ENCODE assay signal across 9 cellular contexts in the genomic region with DNA sequence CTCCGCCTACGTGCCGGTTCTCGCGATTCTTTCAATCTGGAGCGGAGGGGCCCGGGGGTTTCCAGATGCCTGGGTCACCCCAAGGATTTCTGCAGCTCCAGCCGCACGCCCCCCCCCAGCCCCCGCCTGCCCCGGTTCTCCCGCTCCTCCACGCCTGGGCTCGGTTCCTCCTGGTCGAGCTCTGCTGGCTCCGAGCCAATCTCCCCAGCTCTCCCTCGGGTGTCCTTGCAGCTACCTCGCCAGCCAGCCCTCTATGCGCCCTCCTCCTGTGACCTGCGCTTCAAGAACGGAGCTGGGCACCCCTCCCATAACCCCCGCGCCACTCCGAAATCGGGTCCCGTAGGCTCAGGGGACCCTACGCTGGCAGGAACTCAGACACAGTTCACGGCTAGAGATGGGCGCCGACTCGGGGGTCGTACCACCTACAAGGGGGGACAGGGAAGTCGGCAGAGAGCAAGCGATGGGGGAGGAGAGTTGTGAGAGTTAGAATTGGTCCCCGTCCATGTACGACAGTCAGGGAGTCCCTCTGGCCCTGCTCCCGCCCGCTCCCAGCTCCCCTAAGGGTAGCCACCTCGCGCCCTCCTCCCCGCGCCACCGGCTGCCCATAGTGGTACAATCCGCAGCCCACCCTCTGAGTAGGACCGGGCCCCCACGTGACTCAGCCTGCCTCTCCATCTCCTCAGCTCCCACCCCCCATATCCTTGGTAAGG. TPM values are rescaled to one million over a fixed set of nuclear protein-coding genes. Genes with fewer than 3 reads are reported as not detected.
DNase-seq lines count a peak whose midpoint lies in the region; ATAC-seq and TF ChIP-seq lines count a peak whose summit lies in the region.
"Had no signal": no experiment of that assay in that cellular context is flagged by ENCODE, and none has a peak within 500 bp of the region (broad histone marks: within the 10 kb centered on the region; RNA-seq: fewer than 3 reads in every experiment).

No MANE protein-coding gene starts in this region.

- ATAC-seq in left ventricle myocardium superior, result peak; percentile 14
- ATAC-seq in GM19452 (IDR thresholded peaks at IDR 0.05; ENCODE audit: unreplicated experiment), result no peak
- ATAC-seq in GM18502 (IDR thresholded peaks at IDR 0.05; ENCODE audit: poor library complexity, unreplicated experiment), result no peak

- no peaks in the 10 kb centered on the region for H3K36me3 ChIP-seq in sigmoid colon

- WGBS in sigmoid colon, 2 donors, result 2 to 3% methylated on average over 46 of the region's 46 CpGs

- intact Hi-C loops in left ventricle myocardium superior (cut with micrococcal nuclease), result no loop called here
- intact Hi-C loops in sigmoid colon (cut with DNase I), result no loop called here

- no peak for TF ChIP-seq EP300 in sigmoid colon (IDR thresholded peaks at IDR 0.05)

- no peak for TF ChIP-seq POLR2A in sigmoid colon (IDR thresholded peaks at IDR 0.05)

- H3K27ac ChIP-seq in sigmoid colon, result no peak overlapping the region

- H3K4me1 ChIP-seq in sigmoid colon, result peaks cover 0 to 64% (median 55%) of the 10 kb centered on the region in 4 donors

- no peaks in the 10 kb centered on the region for H3K9me3 ChIP-seq in sigmoid colon

- no peak for TF ChIP-seq CTCF in sigmoid colon (IDR thresholded peaks at IDR 0.05)

- H3K4me3 ChIP-seq in GM08714 (ENCODE audit: low read length) (peak overlapping the region; percentile 55; the same call in 1 of the 2 replicates), sigmoid colon (peak overlapping the region in 3 of 4 donors; percentile 14 to 43 (median 33))

- DNase-seq in NCI-H226, result peak; percentile 34
- DNase-seq in activated naive CD4-positive, alpha-beta T cell treated with anti-CD3 and anti-CD28 coated beads, Interleukin-2, amount 50 U/mL, for 16 hours, result peak; percentile 28
- DNase-seq in left ventricle myocardium superior, result peak; percentile 84
- peak; percentile 80 for DNase-seq in sigmoid colon
- no peak for DNase-seq in HPDE6-E6E7 (ENCODE audit: extremely low spot score)

- H3K27me3 ChIP-seq in sigmoid colon, result peaks cover 53 to 79% (median 67%) of the 10 kb centered on the region in 3 donors

RNA-seq across cellular contexts. Expression of a gene that starts 1.0 kb away (rescaled TPM):
- total RNA-seq in left ventricle myocardium superior (13.8 TPM), sigmoid colon (under 1 TPM in 1 of 4 donors, not detected in 3; 0.36 TPM)
- polyA plus RNA-seq in sigmoid colon, result 1 to 10 TPM in 1 of 3 donors, under 1 TPM in 1, not detected in 1; 0.69 to 2.8 TPM

RNA-seq across cellular contexts. Expression of a gene that starts 4.6 kb away (rescaled TPM):
- 9.6 TPM for total RNA-seq in left ventricle myocardium superior
- total RNA-seq in sigmoid colon, result 1 to 10 TPM; 4.2 to 8.1 (median 6.5) TPM
- polyA plus RNA-seq in sigmoid colon, result 10 to 100 TPM in 2 of 3 donors, 1 to 10 TPM in 1; 7.2 to 13.2 (median 11.2) TPM

RNA-seq across cellular contexts. Expression of a gene that starts 5.0 kb away (rescaled TPM):
- 2.1 TPM for total RNA-seq in left ventricle myocardium superior
- total RNA-seq in sigmoid colon, result 1 to 10 TPM; 1.2 to 2.5 (median 1.6) TPM
- 10 to 100 TPM in 1 of 3 donors, 1 to 10 TPM in 2; 6.6 to 14.5 (median 8.1) TPM for polyA plus RNA-seq in sigmoid colon

RNA-seq across cellular contexts. Expression of a gene that starts 11.6 kb away (rescaled TPM):
- total RNA-seq in left ventricle myocardium superior, result not detected
- total RNA-seq in sigmoid colon, result not detected
- not detected for polyA plus RNA-seq in sigmoid colon
- total RNA-seq: SK-MEL-5 had no signal

RNA-seq across cellular contexts. Expression of a gene that starts 14.9 kb away (rescaled TPM):
- not detected for total RNA-seq in left ventricle myocardium superior
- total RNA-seq in sigmoid colon, result not detected
- not detected for polyA plus RNA-seq in sigmoid colon
- total RNA-seq: SK-MEL-5 had no signal

Comparison
In these comparisons a context has a peak if more than half of its experiments do, and no peak if none do; other contexts are left out.
1. RNA of a gene that starts 1.0 kb away (total RNA-seq): 13.8 TPM in left ventricle myocardium superior (single experiment); 0.36 TPM in sigmoid colon; every median in the first group is over 10 times any median in the second.